Comparison of ENCODE assay signal across 12 cellular contexts in genomic region chr19:23440791-23441190, GRCh38. TPM values are rescaled to one million over a fixed set of nuclear protein-coding genes. Genes with fewer than 3 reads are reported as not detected.
DNase-seq lines count a peak whose midpoint lies in the region; ATAC-seq and TF ChIP-seq lines count a peak whose summit lies in the region.
"Had no signal": no experiment of that assay in that cellular context is flagged by ENCODE, and none has a peak within 500 bp of the region (broad histone marks: within the 10 kb centered on the region; RNA-seq: fewer than 3 reads in every experiment).

No MANE protein-coding gene starts in this region.

- peaks cover 50% of the 10 kb centered on the region for H3K36me3 Mint-ChIP-seq in glutamatergic neuron (ENCODE audit: unreplicated experiment)

- no peak overlapping the region for H3K4me3 ChIP-seq in BE2C (ENCODE audit: low read depth, low read length)
- H3K4me3 ChIP-seq in GM12864 (ENCODE audit: low read depth, low read length) = no peak overlapping the region
- H3K4me3 ChIP-seq in RWPE2 (ENCODE audit: severe bottlenecking) = no peak overlapping the region
- H3K4me3 ChIP-seq in transverse colon = no peak overlapping the region
- H3K4me3 ChIP-seq: SK-N-MC had no signal

- in situ Hi-C loops in transverse colon (cut with MboI; ENCODE audit: low pct_ligation_motif_present in 1 of 4, low pct_unique_long_range_greater_than_20kb in 1 of 4, low sequenced_read_pairs in 3 of 4) = no loop called here

- DNase-seq in BE2C = peak; percentile 56
- DNase-seq in GM12864 (ENCODE audit: low read depth) = no peak
- no peak for DNase-seq in RWPE2 (ENCODE audit: low spot score)
- peak; percentile 29 for DNase-seq in glutamatergic neuron
- no peak for DNase-seq in LoVo (ENCODE audit: low spot score)
- DNase-seq in transverse colon = no peak
- no peak for DNase-seq in cerebellar cortex (ENCODE audit: low spot score)
- DNase-seq: NCI-H1092 treated with DMSO at 0.1 percent for 48 hours had no signal

- H3K4me1 Mint-ChIP-seq in glutamatergic neuron (ENCODE audit: low read depth, unreplicated experiment) = no peaks in the 10 kb centered on the region

- H3K9me3 Mint-ChIP-seq in glutamatergic neuron (ENCODE audit: unreplicated experiment) = peaks cover 21% of the 10 kb centered on the region

- H3K9me3 ChIP-seq in BE2C (no peaks in the 10 kb centered on the region), RWPE2 (ENCODE audit: severe bottlenecking) (no peaks in the 10 kb centered on the region), transverse colon (peaks cover 15 to 16% of the 10 kb centered on the region in 2 donors)

- no peak overlapping the region for H3K4me3 Mint-ChIP-seq in glutamatergic neuron (ENCODE audit: unreplicated experiment)
- H3K4me3 Mint-ChIP-seq: activated naive CD8-positive, alpha-beta T cell had no signal

- TF ChIP-seq CTCF in BE2C (IDR thresholded peaks at IDR 0.05; ENCODE audit: low read depth, low read length) (peak; percentile 68), GM12864 (IDR thresholded peaks at IDR 0.05; ENCODE audit: low read depth, low read length, missing control alignments) (peak; percentile 62), RWPE2 (IDR thresholded peaks at IDR 0.05; ENCODE audit: poor library complexity, severe bottlenecking) (peak; percentile 18), glutamatergic neuron (IDR thresholded peaks at IDR 0.05; ENCODE audit: partially characterized antibody, unreplicated experiment) (peak; percentile 44), transverse colon (IDR thresholded peaks at IDR 0.05) (peak in 2 of 5 experiments; percentile 10 to 30)

- H3K4me1 ChIP-seq in BE2C = no peaks in the 10 kb centered on the region
- no peaks in the 10 kb centered on the region for H3K4me1 ChIP-seq in RWPE2 (ENCODE audit: insufficient read depth, poor library complexity, severe bottlenecking)
- H3K4me1 ChIP-seq in transverse colon = no peaks in the 10 kb centered on the region

- ATAC-seq in RWPE2 (ENCODE audit: low read depth) = no peak
- ATAC-seq in GM18861 (IDR thresholded peaks at IDR 0.05; ENCODE audit: unreplicated experiment) = no peak

- WGBS in transverse colon (ENCODE audit: low coverage in 1 of 2), 2 donors = 83 to 86% methylated on average over 4 to 9 of the region's 9 CpGs

- intact Hi-C loops in transverse colon (cut with DNase I; ENCODE audit: low total_unique reads) = loop anchor here (5.0 kb wide), 1 partner anchor 857 kb away; no protein-coding TSS in a partner anchor

- TF ChIP-seq POLR2A in transverse colon (IDR thresholded peaks at IDR 0.05) = no peak

- peaks cover 3% of the 10 kb centered on the region for H3K27me3 Mint-ChIP-seq in glutamatergic neuron (ENCODE audit: unreplicated experiment)
- H3K27me3 Mint-ChIP-seq: activated naive CD8-positive, alpha-beta T cell had no signal

- H3K36me3 ChIP-seq in BE2C (no peaks in the 10 kb centered on the region), RWPE2 (ENCODE audit: low read depth) (no peaks in the 10 kb centered on the region), transverse colon (no peaks in the 10 kb centered on the region)
- H3K36me3 ChIP-seq: neutrophil had no signal

- no peak overlapping the region for H3K27ac ChIP-seq in RWPE2 (ENCODE audit: poor library complexity, severe bottlenecking)
- H3K27ac ChIP-seq in transverse colon = no peak overlapping the region
- H3K27ac ChIP-seq: neutrophil, SK-N-MC had no signal

- H3K27me3 ChIP-seq in BE2C (no peaks in the 10 kb centered on the region), RWPE2 (ENCODE audit: insufficient read depth, poor library complexity, severe bottlenecking) (no peaks in the 10 kb centered on the region), transverse colon (no peaks in the 10 kb centered on the region)
- H3K27me3 ChIP-seq: neutrophil had no signal

- no peak overlapping the region for H3K27ac Mint-ChIP-seq in glutamatergic neuron (ENCODE audit: unreplicated experiment)
- H3K27ac Mint-ChIP-seq: activated naive CD8-positive, alpha-beta T cell had no signal

- no peak for TF ChIP-seq EP300 in transverse colon (IDR thresholded peaks at IDR 0.05; ENCODE audit: low read depth)

RNA-seq across cellular contexts. Expression of gene ZNF91, which starts 45.5 kb away (rescaled TPM):
- 12.1 TPM for polyA plus RNA-seq in BE2C (2012; ENCODE audit: insufficient read depth, insufficient read length, low read depth)
- total RNA-seq in glutamatergic neuron (ENCODE audit: unreplicated experiment) = 160 TPM
- total RNA-seq in transverse colon = 100 to 1,000 TPM in 3 of 4 donors, 10 to 100 TPM in 1; 93.9 to 236 (median 157) TPM

Comparison
In these comparisons a context has a peak if more than half of its experiments do, and no peak if none do; other contexts are left out.
1. DNase-seq: peak in BE2C (single experiment) and glutamatergic neuron (single experiment); none in GM12864 (single experiment), RWPE2 (single experiment), LoVo (single experiment), transverse colon (single experiment) and cerebellar cortex (single experiment).